1 cellular context compared by ENCODE assay signal in the genomic region with DNA sequence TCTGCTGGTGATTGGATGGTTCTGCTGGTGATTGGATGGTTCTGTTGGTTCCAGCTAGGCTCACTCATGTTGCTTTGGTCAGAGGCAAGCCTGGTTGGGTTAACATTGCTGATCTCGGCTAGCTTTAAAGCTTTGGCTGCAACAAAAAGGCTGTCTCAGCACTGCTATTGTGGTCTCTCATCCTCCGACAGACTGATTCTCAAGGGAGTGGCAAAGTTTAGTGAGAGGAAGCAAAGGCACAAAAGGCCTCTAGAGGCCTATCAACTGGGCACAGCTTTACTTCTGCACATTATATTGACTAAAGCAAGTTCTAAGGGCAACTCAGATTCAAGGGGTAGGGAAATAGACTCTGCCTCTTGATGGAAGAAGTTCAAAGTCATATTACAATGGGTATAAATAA.
TF ChIP-seq lines count a peak whose summit lies in the region.

No MANE protein-coding gene starts in this region.

TF ChIP-seq in K562, 482 proteins besides CTCF, POLR2A, EP300 and RAD21 (continued from another document):
- TF ChIP-seq, protein P1, sequence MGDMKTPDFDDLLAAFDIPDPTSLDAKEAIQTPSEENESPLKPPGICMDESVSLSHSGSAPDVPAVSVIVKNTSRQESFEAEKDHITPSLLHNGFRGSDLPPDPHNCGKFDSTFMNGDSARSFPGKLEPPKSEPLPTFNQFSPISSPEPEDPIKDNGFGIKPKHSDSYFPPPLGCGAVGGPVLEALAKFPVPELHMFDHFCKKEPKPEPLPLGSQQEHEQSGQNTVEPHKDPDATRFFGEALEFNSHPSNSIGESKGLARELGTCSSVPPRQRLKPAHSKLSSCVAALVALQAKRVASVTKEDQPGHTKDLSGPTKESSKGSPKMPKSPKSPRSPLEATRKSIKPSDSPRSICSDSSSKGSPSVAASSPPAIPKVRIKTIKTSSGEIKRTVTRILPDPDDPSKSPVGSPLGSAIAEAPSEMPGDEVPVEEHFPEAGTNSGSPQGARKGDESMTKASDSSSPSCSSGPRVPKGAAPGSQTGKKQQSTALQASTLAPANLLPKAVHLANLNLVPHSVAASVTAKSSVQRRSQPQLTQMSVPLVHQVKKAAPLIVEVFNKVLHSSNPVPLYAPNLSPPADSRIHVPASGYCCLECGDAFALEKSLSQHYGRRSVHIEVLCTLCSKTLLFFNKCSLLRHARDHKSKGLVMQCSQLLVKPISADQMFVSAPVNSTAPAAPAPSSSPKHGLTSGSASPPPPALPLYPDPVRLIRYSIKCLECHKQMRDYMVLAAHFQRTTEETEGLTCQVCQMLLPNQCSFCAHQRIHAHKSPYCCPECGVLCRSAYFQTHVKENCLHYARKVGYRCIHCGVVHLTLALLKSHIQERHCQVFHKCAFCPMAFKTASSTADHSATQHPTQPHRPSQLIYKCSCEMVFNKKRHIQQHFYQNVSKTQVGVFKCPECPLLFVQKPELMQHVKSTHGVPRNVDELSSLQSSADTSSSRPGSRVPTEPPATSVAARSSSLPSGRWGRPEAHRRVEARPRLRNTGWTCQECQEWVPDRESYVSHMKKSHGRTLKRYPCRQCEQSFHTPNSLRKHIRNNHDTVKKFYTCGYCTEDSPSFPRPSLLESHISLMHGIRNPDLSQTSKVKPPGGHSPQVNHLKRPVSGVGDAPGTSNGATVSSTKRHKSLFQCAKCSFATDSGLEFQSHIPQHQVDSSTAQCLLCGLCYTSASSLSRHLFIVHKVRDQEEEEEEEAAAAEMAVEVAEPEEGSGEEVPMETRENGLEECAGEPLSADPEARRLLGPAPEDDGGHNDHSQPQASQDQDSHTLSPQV (IDR thresholded peaks at IDR 0.05) = no peak
- no peak for TF ChIP-seq MBD2 (IDR thresholded peaks at IDR 0.05; ENCODE audit: borderline replicate concordance, low read depth)
- no peak for TF ChIP-seq ZNF316 (IDR thresholded peaks at IDR 0.05)
- TF ChIP-seq CREB1 (IDR thresholded peaks at IDR 0.05) = no peak
- no peak for TF ChIP-seq CREB1 (CRISPR knock-in tag; IDR thresholded peaks at IDR 0.05)
- no peak for TF ChIP-seq SRSF1 (IDR thresholded peaks at IDR 0.05; ENCODE audit: low read depth, low read length)
- TF ChIP-seq PHF21A (IDR thresholded peaks at IDR 0.05; ENCODE audit: borderline replicate concordance, low read depth) = no peak
- TF ChIP-seq, protein P2, sequence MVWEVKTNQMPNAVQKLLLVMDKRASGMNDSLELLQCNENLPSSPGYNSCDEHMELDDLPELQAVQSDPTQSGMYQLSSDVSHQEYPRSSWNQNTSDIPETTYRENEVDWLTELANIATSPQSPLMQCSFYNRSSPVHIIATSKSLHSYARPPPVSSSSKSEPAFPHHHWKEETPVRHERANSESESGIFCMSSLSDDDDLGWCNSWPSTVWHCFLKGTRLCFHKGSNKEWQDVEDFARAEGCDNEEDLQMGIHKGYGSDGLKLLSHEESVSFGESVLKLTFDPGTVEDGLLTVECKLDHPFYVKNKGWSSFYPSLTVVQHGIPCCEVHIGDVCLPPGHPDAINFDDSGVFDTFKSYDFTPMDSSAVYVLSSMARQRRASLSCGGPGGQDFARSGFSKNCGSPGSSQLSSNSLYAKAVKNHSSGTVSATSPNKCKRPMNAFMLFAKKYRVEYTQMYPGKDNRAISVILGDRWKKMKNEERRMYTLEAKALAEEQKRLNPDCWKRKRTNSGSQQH (CRISPR knock-in tag; IDR thresholded peaks at IDR 0.05) = no peak
- no peak for TF ChIP-seq SMARCB1 (IDR thresholded peaks at IDR 0.05; ENCODE audit: insufficient read length, low read depth)
- no peak for TF ChIP-seq ZNF224 (CRISPR knock-in tag; IDR thresholded peaks at IDR 0.05)
- no peak for TF ChIP-seq ZNF695 (CRISPR knock-in tag; IDR thresholded peaks at IDR 0.05)
- no peak for TF ChIP-seq U2AF1 (optimal IDR thresholded peaks at IDR 0.05; ENCODE audit: low read depth, low read length)
- TF ChIP-seq XRCC3 (IDR thresholded peaks at IDR 0.05) = no peak
- no peak for TF ChIP-seq PML (IDR thresholded peaks at IDR 0.05; ENCODE audit: low read length)
- no peak for TF ChIP-seq SP1 (CRISPR knock-in tag; IDR thresholded peaks at IDR 0.05)
TF ChIP-seq in K562: peak in this region for 0.
